8 cellular contexts compared by ENCODE assay signal in genomic region chr20:53752971-53753879, GRCh38.
DNase-seq lines count a peak whose midpoint lies in the region; ATAC-seq and TF ChIP-seq lines count a peak whose summit lies in the region.

No MANE protein-coding gene starts in this region.

- TF ChIP-seq CTCF in VCaP (conservative IDR thresholded peaks at IDR 0.05) (no peak), transverse colon (IDR thresholded peaks at IDR 0.05) (no peak)

- no peak for ATAC-seq in activated T-cell treated with anti-CD3 and anti-CD28 coated beads, Interleukin-2, amount 50 U/mL, for 72 hours (replicated peaks in 1 of 2)
- no peak for ATAC-seq in HG02623 (IDR thresholded peaks at IDR 0.05; ENCODE audit: unreplicated experiment)

- peaks cover 48% of the 10 kb centered on the region for H3K4me1 ChIP-seq in iPS-20b (ENCODE audit: insufficient read depth, low read length)
- peaks cover 12 to 44% (median 32%) of the 10 kb centered on the region in 4 donors for H3K4me1 ChIP-seq in transverse colon

- H3K36me3 ChIP-seq in iPS-20b (ENCODE audit: insufficient read depth, low read depth, low read length) (no peaks in the 10 kb centered on the region), transverse colon (no peaks in the 10 kb centered on the region)

- WGBS in transverse colon (ENCODE audit: low coverage in 1 of 2), 2 donors, result 39 to 51% methylated on average over 16 of the region's 16 CpGs

- H3K27ac ChIP-seq in VCaP (peak overlapping the region; percentile 88), iPS-20b (ENCODE audit: low read length) (peak overlapping the region; percentile 91), transverse colon (peak overlapping the region; percentile 71 to 79 (median 76))

- H3K9ac ChIP-seq in iPS-20b (ENCODE audit: low read depth, low read length), result peak overlapping the region; percentile 77

- DNase-seq in activated T-cell treated with anti-CD3 and anti-CD28 coated beads, Interleukin-2, amount 50 U/mL, for 72 hours, result peak in 1 of 2 donors; percentile 3
- no peak for DNase-seq in activated T-cell treated with anti-CD3 and anti-CD28 coated beads, Interleukin-2, amount 50 U/mL, for 1 hour
- DNase-seq in transverse colon (no peak), NCI-H1105 (lab: John Stamatoyannopoulos, UW) (no peak)
- DNase-seq in stimulated activated CD4-positive, alpha-beta T cell treated with anti-CD3 and anti-CD28 coated beads, Interleukin-4, amount 100 ng/mL, for 4 hours, result no peak

- H3K27ac Mint-ChIP-seq in activated T-cell treated with anti-CD3 and anti-CD28 coated beads, Interleukin-2, amount 50 U/mL, for 72 hours, result peak overlapping the region; percentile 99

- H3K4me1 Mint-ChIP-seq in activated T-cell treated with anti-CD3 and anti-CD28 coated beads, Interleukin-2, amount 50 U/mL, for 72 hours (ENCODE audit: low read depth), result peaks cover 84% of the 10 kb centered on the region

- no peak for TF ChIP-seq EP300 in transverse colon (IDR thresholded peaks at IDR 0.05; ENCODE audit: low read depth)

- H3K4me3 Mint-ChIP-seq in activated T-cell treated with anti-CD3 and anti-CD28 coated beads, Interleukin-2, amount 50 U/mL, for 72 hours, result peak overlapping the region; percentile 65 to 84

- TF ChIP-seq POLR2A in transverse colon (IDR thresholded peaks at IDR 0.05), result no peak

- H3K27me3 ChIP-seq in iPS-20b (ENCODE audit: insufficient read depth, low read length), result no peaks in the 10 kb centered on the region
- H3K27me3 ChIP-seq in transverse colon, result no peaks in the 10 kb centered on the region

- H3K9me3 Mint-ChIP-seq in activated T-cell treated with anti-CD3 and anti-CD28 coated beads, Interleukin-2, amount 50 U/mL, for 72 hours, result no peaks in the 10 kb centered on the region

- intact Hi-C loops in transverse colon (cut with DNase I; ENCODE audit: low total_unique reads), result no loop called here

- H3K9me3 ChIP-seq in iPS-20b (ENCODE audit: insufficient read depth, low read depth, low read length) (no peaks in the 10 kb centered on the region), transverse colon (no peaks in the 10 kb centered on the region)

- H3K36me3 Mint-ChIP-seq in activated T-cell treated with anti-CD3 and anti-CD28 coated beads, Interleukin-2, amount 50 U/mL, for 72 hours (ENCODE audit: insufficient read depth in 2 of 2), result no peaks in the 10 kb centered on the region

- H3K27me3 Mint-ChIP-seq in activated T-cell treated with anti-CD3 and anti-CD28 coated beads, Interleukin-2, amount 50 U/mL, for 72 hours (ENCODE audit: low read depth), result no peaks in the 10 kb centered on the region

- in situ Hi-C loops in transverse colon (cut with MboI; ENCODE audit: low pct_ligation_motif_present in 1 of 4, low pct_unique_long_range_greater_than_20kb in 1 of 4, low sequenced_read_pairs in 3 of 4), result no loop called here

- H3K4me3 ChIP-seq in iPS-20b (ENCODE audit: low read length) (peak overlapping the region; percentile 37; the same call in 1 of the 2 replicates), transverse colon (no peak overlapping the region)
